Comparison of ENCODE assay signal across 9 cellular contexts in the genomic region with DNA sequence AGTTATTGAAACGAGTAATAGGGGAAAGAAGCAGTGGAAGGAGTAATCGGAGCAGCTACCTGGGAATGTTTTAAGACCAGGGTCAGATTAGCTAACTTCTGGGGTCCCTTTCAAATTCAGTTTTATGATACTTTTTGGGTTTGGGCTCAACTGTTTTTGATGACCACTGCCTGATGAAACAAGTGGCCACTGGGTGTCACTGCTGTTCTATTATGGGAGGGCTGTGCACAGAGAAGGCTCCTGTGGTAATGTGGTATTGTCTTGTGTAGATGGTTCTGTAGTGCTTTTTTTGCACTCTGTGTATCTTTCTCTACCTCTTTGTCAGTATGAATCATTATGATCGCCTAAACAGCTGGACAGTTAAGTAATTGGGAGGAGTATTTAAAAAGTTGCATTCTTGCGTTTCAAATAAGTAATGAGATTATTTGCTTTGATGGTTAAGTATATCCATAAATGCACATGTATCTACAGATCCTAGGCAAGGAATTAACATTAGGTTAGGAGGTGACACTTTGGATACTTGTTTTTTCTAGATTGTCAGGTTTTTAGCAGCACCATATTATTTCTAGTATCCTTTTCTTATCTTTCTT.
DNase-seq lines count a peak whose midpoint lies in the region; FAIRE-seq and TF ChIP-seq lines count a peak whose summit lies in the region.
"Had no signal": no experiment of that assay in that cellular context is flagged by ENCODE, and none has a peak within 500 bp of the region (broad histone marks: within the 10 kb centered on the region; RNA-seq: fewer than 3 reads in every experiment).

No MANE protein-coding gene starts in this region.

- no peak overlapping the region for H3K9ac ChIP-seq in Loucy (ENCODE audit: low read depth, low read length, poor library complexity, severe bottlenecking)
- no peak overlapping the region for H3K9ac ChIP-seq in SK-N-MC (ENCODE audit: insufficient read length)
- no peak overlapping the region for H3K9ac ChIP-seq in endodermal cell (ENCODE audit: extremely low read depth, low read length, poor library complexity, severe bottlenecking)

- H3K9me3 ChIP-seq in Loucy (ENCODE audit: insufficient read depth, low read depth, low read length) = no peaks in the 10 kb centered on the region
- no peaks in the 10 kb centered on the region for H3K9me3 ChIP-seq in SK-N-MC (ENCODE audit: low read depth, low read length)
- no peaks in the 10 kb centered on the region for H3K9me3 ChIP-seq in endodermal cell (ENCODE audit: control insufficient read depth, low read length)

- DNase-seq in HFFc6 (peak; percentile 66), SK-N-MC (ENCODE audit: low read depth, low spot score) (peak; percentile 32), endodermal cell (peak; percentile 85), lung microvascular endothelial cell (ENCODE audit: low read depth in 2 of 2) (peak; percentile 51 to 58), substantia nigra (lab: John Stamatoyannopoulos, UW) (peak in 38 of 49 donors; percentile 1 to 70 (median 37))

- H3K27me3 Mint-ChIP-seq in HFFc6 (ENCODE audit: insufficient read depth) (peaks cover 8% of the 10 kb centered on the region; the same call in 1 of the 2 replicates), endodermal cell (ENCODE audit: insufficient read depth) (no peaks in the 10 kb centered on the region)

- H3K36me3 ChIP-seq in Loucy (ENCODE audit: insufficient read depth, low read length) (no peaks in the 10 kb centered on the region), SK-N-MC (ENCODE audit: insufficient read depth, low read length) (no peaks in the 10 kb centered on the region), endodermal cell (ENCODE audit: control insufficient read depth, insufficient read depth, low read length) (no peaks in the 10 kb centered on the region)

- H3K4me1 ChIP-seq in Loucy (ENCODE audit: insufficient read depth, low read length, poor library complexity, severe bottlenecking) = no peaks in the 10 kb centered on the region
- H3K4me1 ChIP-seq in endodermal cell (ENCODE audit: control insufficient read depth, insufficient read depth, low read length) = no peaks in the 10 kb centered on the region

- no peaks in the 10 kb centered on the region for H3K27me3 ChIP-seq in Loucy (ENCODE audit: insufficient read depth, low read length, poor library complexity, severe bottlenecking)
- H3K27me3 ChIP-seq in endodermal cell (ENCODE audit: control insufficient read depth, insufficient read depth, low read length, poor library complexity, severe bottlenecking) = no peaks in the 10 kb centered on the region

- H4K20me1 ChIP-seq in Loucy (ENCODE audit: insufficient read depth, low read length, poor library complexity, severe bottlenecking) = no peaks in the 10 kb centered on the region

- H3K36me3 Mint-ChIP-seq in HFFc6 (ENCODE audit: low read depth) (no peaks in the 10 kb centered on the region), endodermal cell (ENCODE audit: low read depth) (no peaks in the 10 kb centered on the region)

- peak; percentile 35 for FAIRE-seq in A204.1 (lab: Jason Lieb, UNC)

- H3K27ac Mint-ChIP-seq in HFFc6 (no peak overlapping the region), endodermal cell (no peak overlapping the region)

- H3K4me1 Mint-ChIP-seq in HFFc6 (ENCODE audit: low read depth) = peaks cover 38% of the 10 kb centered on the region
- H3K4me1 Mint-ChIP-seq in endodermal cell = peaks cover 1% of the 10 kb centered on the region

- H3K9me3 Mint-ChIP-seq in HFFc6 = no peaks in the 10 kb centered on the region; the same call in 1 of the 2 replicates
- no peaks in the 10 kb centered on the region for H3K9me3 Mint-ChIP-seq in endodermal cell

- H3K4me2 ChIP-seq in Loucy (ENCODE audit: low read depth, low read length, poor library complexity, severe bottlenecking) = no peak overlapping the region

- no peaks in the 10 kb centered on the region for H3F3A ChIP-seq in Loucy (ENCODE audit: low read depth)

- no peaks in the 10 kb centered on the region for H3K79me2 ChIP-seq in Loucy (ENCODE audit: insufficient read depth, low read length)

- peak; percentile 79 for TF ChIP-seq CTCF in GM12873 (IDR thresholded peaks at IDR 0.05; ENCODE audit: insufficient read depth, low read depth, low read length, missing control alignments)
- peak; percentile 89 for TF ChIP-seq CTCF in HFFc6 (IDR thresholded peaks at IDR 0.05)
- peak; percentile 71 for TF ChIP-seq CTCF in Loucy (conservative IDR thresholded peaks at IDR 0.05; ENCODE audit: low read length)
- peak; percentile 87 for TF ChIP-seq CTCF in endodermal cell (conservative IDR thresholded peaks at IDR 0.05)

- H3K27ac ChIP-seq in SK-N-MC (no peak overlapping the region), endodermal cell (ENCODE audit: low read depth, low read length) (no peak overlapping the region), substantia nigra (ENCODE audit: low read depth, low read length, poor library complexity, severe bottlenecking) (no peak overlapping the region)
- H3K27ac ChIP-seq: skin epidermis had no signal

- WGBS in endodermal cell (ENCODE audit: insufficient coverage in 1 of 2, insufficient read length in 1 of 2), 2 experiments = 32 to 36% methylated on average over 2 to 4 of the region's 4 CpGs

- no peaks in the 10 kb centered on the region for H3K9me2 ChIP-seq in Loucy (replicated peaks; ENCODE audit: low read depth, low read length)

- H3K4me3 ChIP-seq in Loucy (ENCODE audit: low read length, poor library complexity, severe bottlenecking) (no peak overlapping the region), SK-N-MC (no peak overlapping the region), endodermal cell (ENCODE audit: low read length) (no peak overlapping the region)
- H3K4me3 ChIP-seq: skin epidermis had no signal

- H3K4me3 Mint-ChIP-seq in HFFc6 (no peak overlapping the region), endodermal cell (no peak overlapping the region)

- no peak overlapping the region for H2AFZ ChIP-seq in Loucy (ENCODE audit: low read length)

Comparison
In these comparisons a context has a peak if more than half of its experiments do, and no peak if none do; other contexts are left out.
1. DNase-seq: peak in every context shown above with its lines; median percentile 85 in endodermal cell; 66 in HFFc6; 54 in lung microvascular endothelial cell; 37 in substantia nigra; 32 in SK-N-MC.